ENCODE assay signal across 1 cellular context in the genomic region with DNA sequence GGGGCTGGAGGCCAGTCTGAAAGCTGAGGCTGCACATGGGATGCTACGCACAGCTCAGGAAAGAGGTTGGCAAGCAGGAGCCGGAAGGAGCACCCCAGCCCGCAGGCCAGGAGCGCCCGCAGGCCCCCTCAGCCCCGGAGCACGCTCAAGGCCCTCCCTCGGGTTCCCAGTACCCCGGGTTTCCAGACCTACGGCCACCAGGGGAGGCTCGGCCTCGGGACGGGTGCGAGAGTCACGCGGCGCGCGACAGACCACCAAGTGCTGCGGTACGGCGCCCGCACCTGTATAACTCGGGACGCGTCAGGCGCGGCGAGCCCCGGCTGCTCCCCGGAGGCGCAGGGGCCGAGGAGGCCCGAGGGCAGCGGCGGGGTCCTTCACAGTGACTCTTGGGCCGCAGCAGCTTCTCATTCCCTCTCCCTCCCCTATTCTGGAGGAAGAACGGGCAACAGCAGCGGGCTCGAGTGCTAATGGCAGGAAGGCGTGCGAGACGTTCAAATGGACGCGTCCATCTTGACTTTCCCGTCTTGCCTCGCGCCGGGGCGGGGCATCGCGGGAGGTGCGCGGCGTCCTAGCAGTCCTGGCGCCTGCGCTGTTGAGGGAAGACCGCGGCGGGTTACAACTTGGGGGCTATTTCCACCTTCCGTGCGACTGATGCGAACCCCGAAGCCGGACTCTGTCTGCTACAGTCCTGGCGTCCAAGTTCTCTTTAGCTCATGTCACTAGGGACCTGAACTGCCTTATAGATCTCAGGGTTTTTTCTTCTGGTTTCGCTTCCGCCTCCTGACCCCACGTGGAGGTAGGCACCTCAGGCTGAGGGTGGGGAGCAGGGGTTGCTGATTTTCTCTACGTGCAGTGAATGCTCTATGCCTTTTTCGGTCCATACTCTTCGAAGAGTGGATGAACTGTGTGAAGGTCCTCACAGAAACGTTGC.
TF ChIP-seq lines count a peak whose summit lies in the region.

A gene with protein sequence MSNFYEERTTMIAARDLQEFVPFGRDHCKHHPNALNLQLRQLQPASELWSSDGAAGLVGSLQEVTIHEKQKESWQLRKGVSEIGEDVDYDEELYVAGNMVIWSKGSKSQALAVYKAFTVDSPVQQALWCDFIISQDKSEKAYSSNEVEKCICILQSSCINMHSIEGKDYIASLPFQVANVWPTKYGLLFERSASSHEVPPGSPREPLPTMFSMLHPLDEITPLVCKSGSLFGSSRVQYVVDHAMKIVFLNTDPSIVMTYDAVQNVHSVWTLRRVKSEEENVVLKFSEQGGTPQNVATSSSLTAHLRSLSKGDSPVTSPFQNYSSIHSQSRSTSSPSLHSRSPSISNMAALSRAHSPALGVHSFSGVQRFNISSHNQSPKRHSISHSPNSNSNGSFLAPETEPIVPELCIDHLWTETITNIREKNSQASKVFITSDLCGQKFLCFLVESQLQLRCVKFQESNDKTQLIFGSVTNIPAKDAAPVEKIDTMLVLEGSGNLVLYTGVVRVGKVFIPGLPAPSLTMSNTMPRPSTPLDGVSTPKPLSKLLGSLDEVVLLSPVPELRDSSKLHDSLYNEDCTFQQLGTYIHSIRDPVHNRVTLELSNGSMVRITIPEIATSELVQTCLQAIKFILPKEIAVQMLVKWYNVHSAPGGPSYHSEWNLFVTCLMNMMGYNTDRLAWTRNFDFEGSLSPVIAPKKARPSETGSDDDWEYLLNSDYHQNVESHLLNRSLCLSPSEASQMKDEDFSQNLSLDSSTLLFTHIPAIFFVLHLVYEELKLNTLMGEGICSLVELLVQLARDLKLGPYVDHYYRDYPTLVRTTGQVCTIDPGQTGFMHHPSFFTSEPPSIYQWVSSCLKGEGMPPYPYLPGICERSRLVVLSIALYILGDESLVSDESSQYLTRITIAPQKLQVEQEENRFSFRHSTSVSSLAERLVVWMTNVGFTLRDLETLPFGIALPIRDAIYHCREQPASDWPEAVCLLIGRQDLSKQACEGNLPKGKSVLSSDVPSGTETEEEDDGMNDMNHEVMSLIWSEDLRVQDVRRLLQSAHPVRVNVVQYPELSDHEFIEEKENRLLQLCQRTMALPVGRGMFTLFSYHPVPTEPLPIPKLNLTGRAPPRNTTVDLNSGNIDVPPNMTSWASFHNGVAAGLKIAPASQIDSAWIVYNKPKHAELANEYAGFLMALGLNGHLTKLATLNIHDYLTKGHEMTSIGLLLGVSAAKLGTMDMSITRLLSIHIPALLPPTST (N-terminal part only) (minus strand): TSS at position 533 of the 931 bp plus-strand sequence. CDS start 3,368 bp downstream, outside the sequence.

TF ChIP-seq in HepG2, 621 proteins besides CTCF, POLR2A, EP300 and RAD21 (continued from another document and continues in another):
- TF ChIP-seq, protein P1, sequence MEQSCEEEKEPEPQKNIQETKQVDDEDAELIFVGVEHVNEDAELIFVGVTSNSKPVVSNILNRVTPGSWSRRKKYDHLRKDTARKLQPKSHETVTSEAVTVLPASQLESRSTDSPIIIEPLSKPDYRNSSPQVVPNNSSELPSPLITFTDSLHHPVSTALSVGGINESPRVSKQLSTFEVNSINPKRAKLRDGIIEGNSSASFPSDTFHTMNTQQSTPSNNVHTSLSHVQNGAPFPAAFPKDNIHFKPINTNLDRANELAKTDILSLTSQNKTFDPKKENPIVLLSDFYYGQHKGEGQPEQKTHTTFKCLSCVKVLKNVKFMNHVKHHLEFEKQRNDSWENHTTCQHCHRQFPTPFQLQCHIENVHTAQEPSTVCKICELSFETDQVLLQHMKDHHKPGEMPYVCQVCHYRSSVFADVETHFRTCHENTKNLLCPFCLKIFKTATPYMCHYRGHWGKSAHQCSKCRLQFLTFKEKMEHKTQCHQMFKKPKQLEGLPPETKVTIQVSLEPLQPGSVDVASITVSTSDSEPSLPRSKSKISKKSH (CRISPR knock-in tag; IDR thresholded peaks at IDR 0.05; ENCODE audit: borderline replicate concordance): peak; percentile 15; the same call in 1 of the 2 replicates
- TF ChIP-seq GTF2F1 (IDR thresholded peaks at IDR 0.05; ENCODE audit: low read length): no peak
- peak; percentile 75; the same call in 1 of the 2 replicates for TF ChIP-seq SMAD1 (CRISPR knock-in tag; IDR thresholded peaks at IDR 0.05; ENCODE audit: borderline replicate concordance, low read depth)
- TF ChIP-seq MIER3 (CRISPR knock-in tag; IDR thresholded peaks at IDR 0.05; ENCODE audit: borderline replicate concordance): peak; percentile 62; the same call in 1 of the 2 replicates
- TF ChIP-seq ARNT2 (CRISPR knock-in tag; IDR thresholded peaks at IDR 0.05; ENCODE audit: low read depth): peak; percentile 91; the same call in 1 of the 2 replicates
- TF ChIP-seq HNRNPUL1 (IDR thresholded peaks at IDR 0.05; ENCODE audit: low read depth, low read length): no peak
- no peak for TF ChIP-seq SNRNP70 (IDR thresholded peaks at IDR 0.05; ENCODE audit: low read depth, low read length)
- TF ChIP-seq KLF9 (CRISPR knock-in tag; IDR thresholded peaks at IDR 0.05; ENCODE audit: low read depth): 0 out of 2 replicates have a peak, but pooled peaks have one; percentile 58
- TF ChIP-seq ZNF564 (CRISPR knock-in tag; IDR thresholded peaks at IDR 0.05): peak; percentile 71; the same call in 1 of the 2 replicates
- no peak for TF ChIP-seq KDM6A (CRISPR knock-in tag; IDR thresholded peaks at IDR 0.05; ENCODE audit: low read depth)
- peak; percentile 88 for TF ChIP-seq GABPB1 (CRISPR knock-in tag; IDR thresholded peaks at IDR 0.05)
- no peak for TF ChIP-seq U2AF1 (optimal IDR thresholded peaks at IDR 0.05; ENCODE audit: low read depth, low read length)
- no peak for TF ChIP-seq TAF15 (IDR thresholded peaks at IDR 0.05; ENCODE audit: low read depth, low read length, poor library complexity, severe bottlenecking)
- TF ChIP-seq ZBTB3 (CRISPR knock-in tag; IDR thresholded peaks at IDR 0.05; ENCODE audit: borderline replicate concordance, low read depth): no peak; the same call in 1 of the 2 replicates
- no peak for TF ChIP-seq HMGA1 (CRISPR knock-in tag; conservative IDR thresholded peaks at IDR 0.05)
- TF ChIP-seq, protein P2, sequence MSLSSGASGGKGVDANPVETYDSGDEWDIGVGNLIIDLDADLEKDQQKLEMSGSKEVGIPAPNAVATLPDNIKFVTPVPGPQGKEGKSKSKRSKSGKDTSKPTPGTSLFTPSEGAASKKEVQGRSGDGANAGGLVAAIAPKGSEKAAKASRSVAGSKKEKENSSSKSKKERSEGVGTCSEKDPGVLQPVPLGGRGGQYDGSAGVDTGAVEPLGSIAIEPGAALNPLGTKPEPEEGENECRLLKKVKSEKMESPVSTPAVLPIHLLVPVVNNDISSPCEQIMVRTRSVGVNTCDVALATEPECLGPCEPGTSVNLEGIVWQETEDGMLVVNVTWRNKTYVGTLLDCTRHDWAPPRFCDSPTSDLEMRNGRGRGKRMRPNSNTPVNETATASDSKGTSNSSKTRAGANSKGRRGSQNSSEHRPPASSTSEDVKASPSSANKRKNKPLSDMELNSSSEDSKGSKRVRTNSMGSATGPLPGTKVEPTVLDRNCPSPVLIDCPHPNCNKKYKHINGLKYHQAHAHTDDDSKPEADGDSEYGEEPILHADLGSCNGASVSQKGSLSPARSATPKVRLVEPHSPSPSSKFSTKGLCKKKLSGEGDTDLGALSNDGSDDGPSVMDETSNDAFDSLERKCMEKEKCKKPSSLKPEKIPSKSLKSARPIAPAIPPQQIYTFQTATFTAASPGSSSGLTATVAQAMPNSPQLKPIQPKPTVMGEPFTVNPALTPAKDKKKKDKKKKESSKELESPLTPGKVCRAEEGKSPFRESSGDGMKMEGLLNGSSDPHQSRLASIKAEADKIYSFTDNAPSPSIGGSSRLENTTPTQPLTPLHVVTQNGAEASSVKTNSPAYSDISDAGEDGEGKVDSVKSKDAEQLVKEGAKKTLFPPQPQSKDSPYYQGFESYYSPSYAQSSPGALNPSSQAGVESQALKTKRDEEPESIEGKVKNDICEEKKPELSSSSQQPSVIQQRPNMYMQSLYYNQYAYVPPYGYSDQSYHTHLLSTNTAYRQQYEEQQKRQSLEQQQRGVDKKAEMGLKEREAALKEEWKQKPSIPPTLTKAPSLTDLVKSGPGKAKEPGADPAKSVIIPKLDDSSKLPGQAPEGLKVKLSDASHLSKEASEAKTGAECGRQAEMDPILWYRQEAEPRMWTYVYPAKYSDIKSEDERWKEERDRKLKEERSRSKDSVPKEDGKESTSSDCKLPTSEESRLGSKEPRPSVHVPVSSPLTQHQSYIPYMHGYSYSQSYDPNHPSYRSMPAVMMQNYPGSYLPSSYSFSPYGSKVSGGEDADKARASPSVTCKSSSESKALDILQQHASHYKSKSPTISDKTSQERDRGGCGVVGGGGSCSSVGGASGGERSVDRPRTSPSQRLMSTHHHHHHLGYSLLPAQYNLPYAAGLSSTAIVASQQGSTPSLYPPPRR (CRISPR knock-in tag; IDR thresholded peaks at IDR 0.05; ENCODE audit: borderline replicate concordance): peak; percentile 63
- peak; percentile 93; the same call in 1 of the 2 replicates for TF ChIP-seq ZNF343 (CRISPR knock-in tag; IDR thresholded peaks at IDR 0.05)
- TF ChIP-seq KDM3A (CRISPR knock-in tag; IDR thresholded peaks at IDR 0.05; ENCODE audit: low read depth): peak; percentile 91
- TF ChIP-seq, protein P3, sequence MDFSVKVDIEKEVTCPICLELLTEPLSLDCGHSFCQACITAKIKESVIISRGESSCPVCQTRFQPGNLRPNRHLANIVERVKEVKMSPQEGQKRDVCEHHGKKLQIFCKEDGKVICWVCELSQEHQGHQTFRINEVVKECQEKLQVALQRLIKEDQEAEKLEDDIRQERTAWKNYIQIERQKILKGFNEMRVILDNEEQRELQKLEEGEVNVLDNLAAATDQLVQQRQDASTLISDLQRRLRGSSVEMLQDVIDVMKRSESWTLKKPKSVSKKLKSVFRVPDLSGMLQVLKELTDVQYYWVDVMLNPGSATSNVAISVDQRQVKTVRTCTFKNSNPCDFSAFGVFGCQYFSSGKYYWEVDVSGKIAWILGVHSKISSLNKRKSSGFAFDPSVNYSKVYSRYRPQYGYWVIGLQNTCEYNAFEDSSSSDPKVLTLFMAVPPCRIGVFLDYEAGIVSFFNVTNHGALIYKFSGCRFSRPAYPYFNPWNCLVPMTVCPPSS (IDR thresholded peaks at IDR 0.05): no peak
- no peak for TF ChIP-seq SP140L (CRISPR knock-in tag; IDR thresholded peaks at IDR 0.05; ENCODE audit: borderline replicate concordance)
- peak; percentile 35; the same call in 1 of the 2 replicates for TF ChIP-seq MED13 (CRISPR knock-in tag; IDR thresholded peaks at IDR 0.05)
- TF ChIP-seq ZMYM3 (CRISPR knock-in tag; IDR thresholded peaks at IDR 0.05): peak; percentile 37; the same call in 1 of the 2 replicates
- TF ChIP-seq, protein P4, sequence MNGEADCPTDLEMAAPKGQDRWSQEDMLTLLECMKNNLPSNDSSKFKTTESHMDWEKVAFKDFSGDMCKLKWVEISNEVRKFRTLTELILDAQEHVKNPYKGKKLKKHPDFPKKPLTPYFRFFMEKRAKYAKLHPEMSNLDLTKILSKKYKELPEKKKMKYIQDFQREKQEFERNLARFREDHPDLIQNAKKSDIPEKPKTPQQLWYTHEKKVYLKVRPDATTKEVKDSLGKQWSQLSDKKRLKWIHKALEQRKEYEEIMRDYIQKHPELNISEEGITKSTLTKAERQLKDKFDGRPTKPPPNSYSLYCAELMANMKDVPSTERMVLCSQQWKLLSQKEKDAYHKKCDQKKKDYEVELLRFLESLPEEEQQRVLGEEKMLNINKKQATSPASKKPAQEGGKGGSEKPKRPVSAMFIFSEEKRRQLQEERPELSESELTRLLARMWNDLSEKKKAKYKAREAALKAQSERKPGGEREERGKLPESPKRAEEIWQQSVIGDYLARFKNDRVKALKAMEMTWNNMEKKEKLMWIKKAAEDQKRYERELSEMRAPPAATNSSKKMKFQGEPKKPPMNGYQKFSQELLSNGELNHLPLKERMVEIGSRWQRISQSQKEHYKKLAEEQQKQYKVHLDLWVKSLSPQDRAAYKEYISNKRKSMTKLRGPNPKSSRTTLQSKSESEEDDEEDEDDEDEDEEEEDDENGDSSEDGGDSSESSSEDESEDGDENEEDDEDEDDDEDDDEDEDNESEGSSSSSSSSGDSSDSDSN (CRISPR knock-in tag; IDR thresholded peaks at IDR 0.05): peak; percentile 97
- TF ChIP-seq, protein P5, sequence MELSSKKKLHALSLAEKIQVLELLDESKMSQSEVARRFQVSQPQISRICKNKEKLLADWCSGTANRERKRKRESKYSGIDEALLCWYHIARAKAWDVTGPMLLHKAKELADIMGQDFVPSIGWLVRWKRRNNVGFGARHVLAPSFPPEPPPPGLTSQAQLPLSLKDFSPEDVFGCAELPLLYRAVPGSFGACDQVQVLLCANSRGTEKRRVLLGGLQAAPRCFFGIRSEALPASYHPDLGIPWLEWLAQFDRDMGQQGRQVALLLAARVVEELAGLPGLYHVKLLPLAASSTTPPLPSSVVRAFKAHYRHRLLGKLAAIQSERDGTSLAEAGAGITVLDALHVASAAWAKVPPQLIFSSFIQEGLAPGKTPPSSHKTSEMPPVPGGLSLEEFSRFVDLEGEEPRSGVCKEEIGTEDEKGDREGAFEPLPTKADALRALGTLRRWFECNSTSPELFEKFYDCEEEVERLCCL (CRISPR knock-in tag; IDR thresholded peaks at IDR 0.05; ENCODE audit: borderline replicate concordance): peak; percentile 90; the same call in 1 of the 2 replicates
- TF ChIP-seq KDM5A (IDR thresholded peaks at IDR 0.05; ENCODE audit: borderline replicate concordance, low read length): peak; percentile 92
- 0 out of 2 replicates have a peak, but pooled peaks have one; percentile 72 for TF ChIP-seq ZNF850 (CRISPR knock-in tag; conservative IDR thresholded peaks at IDR 0.05)
- TF ChIP-seq HDAC6 (IDR thresholded peaks at IDR 0.05; ENCODE audit: low read depth, low read length): no peak
- TF ChIP-seq ZNF101 (CRISPR knock-in tag; IDR thresholded peaks at IDR 0.05; ENCODE audit: borderline replicate concordance, low read depth): peak; percentile 91; the same call in 1 of the 2 replicates
- TF ChIP-seq ZNF350 (CRISPR knock-in tag; IDR thresholded peaks at IDR 0.05; ENCODE audit: borderline replicate concordance, low read depth): peak; percentile 84
- TF ChIP-seq, protein P6, sequence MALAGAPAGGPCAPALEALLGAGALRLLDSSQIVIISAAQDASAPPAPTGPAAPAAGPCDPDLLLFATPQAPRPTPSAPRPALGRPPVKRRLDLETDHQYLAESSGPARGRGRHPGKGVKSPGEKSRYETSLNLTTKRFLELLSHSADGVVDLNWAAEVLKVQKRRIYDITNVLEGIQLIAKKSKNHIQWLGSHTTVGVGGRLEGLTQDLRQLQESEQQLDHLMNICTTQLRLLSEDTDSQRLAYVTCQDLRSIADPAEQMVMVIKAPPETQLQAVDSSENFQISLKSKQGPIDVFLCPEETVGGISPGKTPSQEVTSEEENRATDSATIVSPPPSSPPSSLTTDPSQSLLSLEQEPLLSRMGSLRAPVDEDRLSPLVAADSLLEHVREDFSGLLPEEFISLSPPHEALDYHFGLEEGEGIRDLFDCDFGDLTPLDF (CRISPR knock-in tag; IDR thresholded peaks at IDR 0.05): peak; percentile 82
- TF ChIP-seq ZSCAN25 (CRISPR knock-in tag; IDR thresholded peaks at IDR 0.05): peak; percentile 19; the same call in 1 of the 2 replicates
- TF ChIP-seq, protein P7, sequence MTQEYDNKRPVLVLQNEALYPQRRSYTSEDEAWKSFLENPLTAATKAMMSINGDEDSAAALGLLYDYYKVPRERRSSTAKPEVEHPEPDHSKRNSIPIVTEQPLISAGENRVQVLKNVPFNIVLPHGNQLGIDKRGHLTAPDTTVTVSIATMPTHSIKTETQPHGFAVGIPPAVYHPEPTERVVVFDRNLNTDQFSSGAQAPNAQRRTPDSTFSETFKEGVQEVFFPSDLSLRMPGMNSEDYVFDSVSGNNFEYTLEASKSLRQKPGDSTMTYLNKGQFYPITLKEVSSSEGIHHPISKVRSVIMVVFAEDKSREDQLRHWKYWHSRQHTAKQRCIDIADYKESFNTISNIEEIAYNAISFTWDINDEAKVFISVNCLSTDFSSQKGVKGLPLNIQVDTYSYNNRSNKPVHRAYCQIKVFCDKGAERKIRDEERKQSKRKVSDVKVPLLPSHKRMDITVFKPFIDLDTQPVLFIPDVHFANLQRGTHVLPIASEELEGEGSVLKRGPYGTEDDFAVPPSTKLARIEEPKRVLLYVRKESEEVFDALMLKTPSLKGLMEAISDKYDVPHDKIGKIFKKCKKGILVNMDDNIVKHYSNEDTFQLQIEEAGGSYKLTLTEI (CRISPR knock-in tag; conservative IDR thresholded peaks at IDR 0.05): no peak
- peak; percentile 69; the same call in 1 of the 2 replicates for TF ChIP-seq ZNF616 (CRISPR knock-in tag; IDR thresholded peaks at IDR 0.05; ENCODE audit: low read depth)
